In the genomic region with DNA sequence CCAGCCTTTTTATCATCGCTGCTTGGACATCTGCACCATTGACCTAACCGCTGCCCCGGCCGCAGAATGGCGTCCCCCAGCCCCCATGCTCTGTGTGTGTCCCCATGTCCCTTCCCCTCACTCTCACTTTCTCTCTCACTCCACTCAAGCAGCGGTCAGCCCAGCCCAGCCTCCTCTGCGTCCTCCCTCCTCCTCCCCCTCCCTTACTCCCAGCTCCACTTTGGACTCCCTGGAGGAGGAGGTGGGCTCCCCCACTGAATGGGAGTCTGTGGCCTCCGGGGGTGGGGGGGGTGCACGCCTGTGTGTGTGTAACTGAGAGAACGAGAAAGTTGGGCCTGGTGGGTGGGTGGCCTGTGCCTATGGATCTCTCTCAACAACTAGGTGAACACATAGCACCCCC, we compare ENCODE assay signal across 1 cellular context.
TF ChIP-seq lines count a peak whose summit lies in the region.

No MANE protein-coding gene starts in this region.

TF ChIP-seq in GM12878, 131 proteins besides CTCF, POLR2A, EP300 and RAD21:
- TF ChIP-seq CBX5 (IDR thresholded peaks at IDR 0.05; ENCODE audit: low read depth) (no peak), POU2F2 (IDR thresholded peaks at IDR 0.05; ENCODE audit: borderline replicate concordance, low read depth, low read length) (no peak), ZNF207 (IDR thresholded peaks at IDR 0.05; ENCODE audit: borderline replicate concordance) (no peak), FOS (IDR thresholded peaks at IDR 0.05; ENCODE audit: borderline replicate concordance, extremely low read depth, insufficient read length) (no peak), HDAC6 (IDR thresholded peaks at IDR 0.05; ENCODE audit: unreplicated experiment) (no peak), NBN (IDR thresholded peaks at IDR 0.05) (no peak), CREM (IDR thresholded peaks at IDR 0.05; ENCODE audit: low read depth) (no peak), ZZZ3 (IDR thresholded peaks at IDR 0.05; ENCODE audit: control insufficient read depth, insufficient read length, low read depth) (no peak), NR2C2 (IDR thresholded peaks at IDR 0.05; ENCODE audit: borderline replicate concordance, control insufficient read depth, insufficient read length, low read depth) (no peak), FOXK2 (IDR thresholded peaks at IDR 0.05) (no peak), IKZF1 (conservative IDR thresholded peaks at IDR 0.05) (no peak), SREBF2 (IDR thresholded peaks at IDR 0.05; ENCODE audit: low read length) (no peak), SPI1 (IDR thresholded peaks at IDR 0.05; ENCODE audit: borderline replicate concordance, insufficient read depth, low read depth, low read length) (no peak), KAT2A (conservative IDR thresholded peaks at IDR 0.05; ENCODE audit: control insufficient read depth, low read depth, low read length) (no peak), RELA (IDR thresholded peaks at IDR 0.05; ENCODE audit: borderline replicate concordance, partially characterized antibody) (no peak)
- TF ChIP-seq, protein P1, sequence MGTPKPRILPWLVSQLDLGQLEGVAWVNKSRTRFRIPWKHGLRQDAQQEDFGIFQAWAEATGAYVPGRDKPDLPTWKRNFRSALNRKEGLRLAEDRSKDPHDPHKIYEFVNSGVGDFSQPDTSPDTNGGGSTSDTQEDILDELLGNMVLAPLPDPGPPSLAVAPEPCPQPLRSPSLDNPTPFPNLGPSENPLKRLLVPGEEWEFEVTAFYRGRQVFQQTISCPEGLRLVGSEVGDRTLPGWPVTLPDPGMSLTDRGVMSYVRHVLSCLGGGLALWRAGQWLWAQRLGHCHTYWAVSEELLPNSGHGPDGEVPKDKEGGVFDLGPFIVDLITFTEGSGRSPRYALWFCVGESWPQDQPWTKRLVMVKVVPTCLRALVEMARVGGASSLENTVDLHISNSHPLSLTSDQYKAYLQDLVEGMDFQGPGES (IDR thresholded peaks at IDR 0.05): no peak
- TF ChIP-seq, protein P2, sequence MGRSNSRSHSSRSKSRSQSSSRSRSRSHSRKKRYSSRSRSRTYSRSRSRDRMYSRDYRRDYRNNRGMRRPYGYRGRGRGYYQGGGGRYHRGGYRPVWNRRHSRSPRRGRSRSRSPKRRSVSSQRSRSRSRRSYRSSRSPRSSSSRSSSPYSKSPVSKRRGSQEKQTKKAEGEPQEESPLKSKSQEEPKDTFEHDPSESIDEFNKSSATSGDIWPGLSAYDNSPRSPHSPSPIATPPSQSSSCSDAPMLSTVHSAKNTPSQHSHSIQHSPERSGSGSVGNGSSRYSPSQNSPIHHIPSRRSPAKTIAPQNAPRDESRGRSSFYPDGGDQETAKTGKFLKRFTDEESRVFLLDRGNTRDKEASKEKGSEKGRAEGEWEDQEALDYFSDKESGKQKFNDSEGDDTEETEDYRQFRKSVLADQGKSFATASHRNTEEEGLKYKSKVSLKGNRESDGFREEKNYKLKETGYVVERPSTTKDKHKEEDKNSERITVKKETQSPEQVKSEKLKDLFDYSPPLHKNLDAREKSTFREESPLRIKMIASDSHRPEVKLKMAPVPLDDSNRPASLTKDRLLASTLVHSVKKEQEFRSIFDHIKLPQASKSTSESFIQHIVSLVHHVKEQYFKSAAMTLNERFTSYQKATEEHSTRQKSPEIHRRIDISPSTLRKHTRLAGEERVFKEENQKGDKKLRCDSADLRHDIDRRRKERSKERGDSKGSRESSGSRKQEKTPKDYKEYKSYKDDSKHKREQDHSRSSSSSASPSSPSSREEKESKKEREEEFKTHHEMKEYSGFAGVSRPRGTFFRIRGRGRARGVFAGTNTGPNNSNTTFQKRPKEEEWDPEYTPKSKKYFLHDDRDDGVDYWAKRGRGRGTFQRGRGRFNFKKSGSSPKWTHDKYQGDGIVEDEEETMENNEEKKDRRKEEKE (IDR thresholded peaks at IDR 0.05): no peak
- TF ChIP-seq, protein P3, sequence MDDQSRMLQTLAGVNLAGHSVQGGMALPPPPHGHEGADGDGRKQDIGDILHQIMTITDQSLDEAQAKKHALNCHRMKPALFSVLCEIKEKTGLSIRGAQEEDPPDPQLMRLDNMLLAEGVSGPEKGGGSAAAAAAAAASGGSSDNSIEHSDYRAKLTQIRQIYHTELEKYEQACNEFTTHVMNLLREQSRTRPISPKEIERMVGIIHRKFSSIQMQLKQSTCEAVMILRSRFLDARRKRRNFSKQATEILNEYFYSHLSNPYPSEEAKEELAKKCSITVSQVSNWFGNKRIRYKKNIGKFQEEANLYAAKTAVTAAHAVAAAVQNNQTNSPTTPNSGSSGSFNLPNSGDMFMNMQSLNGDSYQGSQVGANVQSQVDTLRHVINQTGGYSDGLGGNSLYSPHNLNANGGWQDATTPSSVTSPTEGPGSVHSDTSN (IDR thresholded peaks at IDR 0.05; ENCODE audit: insufficient replicate concordance, low read depth, low read length): no peak
- TF ChIP-seq, protein P4, sequence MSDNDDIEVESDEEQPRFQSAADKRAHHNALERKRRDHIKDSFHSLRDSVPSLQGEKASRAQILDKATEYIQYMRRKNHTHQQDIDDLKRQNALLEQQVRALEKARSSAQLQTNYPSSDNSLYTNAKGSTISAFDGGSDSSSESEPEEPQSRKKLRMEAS (IDR thresholded peaks at IDR 0.05; ENCODE audit: low read depth, low read length): no peak
